Comparison of ENCODE assay signal across 1 cellular context in the genomic region with DNA sequence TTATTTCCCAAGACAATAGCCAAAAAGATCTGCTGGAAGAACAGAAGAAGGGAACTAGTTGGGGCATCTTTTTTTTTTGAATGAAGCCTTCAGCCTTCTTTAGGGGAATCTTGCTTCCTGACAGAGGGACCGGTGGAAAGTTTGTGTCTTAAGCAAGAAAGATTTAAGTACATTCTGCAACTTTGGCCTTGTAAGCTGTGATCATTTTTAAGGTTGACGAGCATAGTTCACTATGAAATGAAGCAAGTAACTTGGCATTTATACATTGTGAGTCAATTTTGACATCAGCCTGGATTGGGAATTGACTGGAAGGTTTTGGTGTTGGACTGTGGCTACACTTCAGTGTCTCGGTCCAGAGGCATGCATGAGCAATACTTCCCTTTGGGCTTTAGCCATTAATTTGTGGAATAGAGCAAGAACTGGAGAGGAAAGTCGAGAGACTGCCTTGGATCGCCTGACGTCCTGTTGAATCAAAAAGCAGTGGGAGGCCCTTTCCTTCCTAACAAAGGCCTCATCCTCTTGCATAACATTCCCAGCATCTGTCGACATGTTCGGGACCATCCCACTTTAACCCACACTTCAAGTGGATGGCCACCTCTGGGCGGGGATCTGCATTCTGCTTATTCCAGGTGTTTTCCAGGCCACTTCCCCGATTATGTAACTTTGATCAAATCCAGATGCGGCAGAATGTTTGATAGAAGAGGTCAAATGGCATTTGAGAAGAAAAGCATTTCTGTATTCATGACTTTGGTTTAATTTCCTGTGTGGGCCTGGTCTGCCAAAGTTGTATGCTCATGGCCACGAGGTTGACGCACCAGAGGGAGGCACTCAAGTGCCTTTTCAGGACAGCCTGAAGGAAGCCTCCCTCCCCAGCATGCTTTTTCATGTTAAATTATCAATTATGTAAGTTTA.
TF ChIP-seq lines count a peak whose summit lies in the region.

No MANE protein-coding gene starts in this region.

TF ChIP-seq in GM23338, 12 proteins besides CTCF, POLR2A, EP300 and RAD21 (continued from another document):
- TF ChIP-seq, protein P1, sequence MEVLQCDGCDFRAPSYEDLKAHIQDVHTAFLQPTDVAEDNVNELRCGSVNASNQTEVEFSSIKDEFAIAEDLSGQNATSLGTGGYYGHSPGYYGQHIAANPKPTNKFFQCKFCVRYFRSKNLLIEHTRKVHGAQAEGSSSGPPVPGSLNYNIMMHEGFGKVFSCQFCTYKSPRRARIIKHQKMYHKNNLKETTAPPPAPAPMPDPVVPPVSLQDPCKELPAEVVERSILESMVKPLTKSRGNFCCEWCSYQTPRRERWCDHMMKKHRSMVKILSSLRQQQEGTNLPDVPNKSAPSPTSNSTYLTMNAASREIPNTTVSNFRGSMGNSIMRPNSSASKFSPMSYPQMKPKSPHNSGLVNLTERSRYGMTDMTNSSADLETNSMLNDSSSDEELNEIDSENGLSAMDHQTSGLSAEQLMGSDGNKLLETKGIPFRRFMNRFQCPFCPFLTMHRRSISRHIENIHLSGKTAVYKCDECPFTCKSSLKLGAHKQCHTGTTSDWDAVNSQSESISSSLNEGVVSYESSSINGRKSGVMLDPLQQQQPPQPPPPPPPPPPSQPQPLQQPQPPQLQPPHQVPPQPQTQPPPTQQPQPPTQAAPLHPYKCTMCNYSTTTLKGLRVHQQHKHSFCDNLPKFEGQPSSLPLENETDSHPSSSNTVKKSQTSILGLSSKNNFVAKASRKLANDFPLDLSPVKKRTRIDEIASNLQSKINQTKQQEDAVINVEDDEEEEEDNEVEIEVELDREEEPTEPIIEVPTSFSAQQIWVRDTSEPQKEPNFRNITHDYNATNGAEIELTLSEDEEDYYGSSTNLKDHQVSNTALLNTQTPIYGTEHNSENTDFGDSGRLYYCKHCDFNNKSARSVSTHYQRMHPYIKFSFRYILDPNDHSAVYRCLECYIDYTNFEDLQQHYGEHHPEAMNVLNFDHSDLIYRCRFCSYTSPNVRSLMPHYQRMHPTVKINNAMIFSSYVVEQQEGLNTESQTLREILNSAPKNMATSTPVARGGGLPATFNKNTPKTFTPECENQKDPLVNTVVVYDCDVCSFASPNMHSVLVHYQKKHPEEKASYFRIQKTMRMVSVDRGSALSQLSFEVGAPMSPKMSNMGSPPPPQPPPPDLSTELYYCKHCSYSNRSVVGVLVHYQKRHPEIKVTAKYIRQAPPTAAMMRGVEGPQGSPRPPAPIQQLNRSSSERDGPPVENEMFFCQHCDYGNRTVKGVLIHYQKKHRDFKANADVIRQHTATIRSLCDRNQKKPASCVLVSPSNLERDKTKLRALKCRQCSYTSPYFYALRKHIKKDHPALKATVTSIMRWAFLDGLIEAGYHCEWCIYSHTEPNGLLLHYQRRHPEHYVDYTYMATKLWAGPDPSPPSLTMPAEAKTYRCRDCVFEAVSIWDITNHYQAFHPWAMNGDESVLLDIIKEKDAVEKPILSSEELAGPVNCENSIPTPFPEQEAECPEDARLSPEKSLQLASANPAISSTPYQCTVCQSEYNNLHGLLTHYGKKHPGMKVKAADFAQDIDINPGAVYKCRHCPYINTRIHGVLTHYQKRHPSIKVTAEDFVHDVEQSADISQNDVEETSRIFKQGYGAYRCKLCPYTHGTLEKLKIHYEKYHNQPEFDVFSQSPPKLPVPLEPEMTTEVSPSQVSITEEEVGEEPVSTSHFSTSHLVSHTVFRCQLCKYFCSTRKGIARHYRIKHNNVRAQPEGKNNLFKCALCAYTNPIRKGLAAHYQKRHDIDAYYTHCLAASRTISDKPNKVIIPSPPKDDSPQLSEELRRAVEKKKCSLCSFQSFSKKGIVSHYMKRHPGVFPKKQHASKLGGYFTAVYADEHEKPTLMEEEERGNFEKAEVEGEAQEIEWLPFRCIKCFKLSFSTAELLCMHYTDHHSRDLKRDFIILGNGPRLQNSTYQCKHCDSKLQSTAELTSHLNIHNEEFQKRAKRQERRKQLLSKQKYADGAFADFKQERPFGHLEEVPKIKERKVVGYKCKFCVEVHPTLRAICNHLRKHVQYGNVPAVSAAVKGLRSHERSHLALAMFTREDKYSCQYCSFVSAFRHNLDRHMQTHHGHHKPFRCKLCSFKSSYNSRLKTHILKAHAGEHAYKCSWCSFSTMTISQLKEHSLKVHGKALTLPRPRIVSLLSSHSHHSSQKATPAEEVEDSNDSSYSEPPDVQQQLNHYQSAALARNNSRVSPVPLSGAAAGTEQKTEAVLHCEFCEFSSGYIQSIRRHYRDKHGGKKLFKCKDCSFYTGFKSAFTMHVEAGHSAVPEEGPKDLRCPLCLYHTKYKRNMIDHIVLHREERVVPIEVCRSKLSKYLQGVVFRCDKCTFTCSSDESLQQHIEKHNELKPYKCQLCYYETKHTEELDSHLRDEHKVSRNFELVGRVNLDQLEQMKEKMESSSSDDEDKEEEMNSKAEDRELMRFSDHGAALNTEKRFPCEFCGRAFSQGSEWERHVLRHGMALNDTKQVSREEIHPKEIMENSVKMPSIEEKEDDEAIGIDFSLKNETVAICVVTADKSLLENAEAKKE (CRISPR knock-in tag; IDR thresholded peaks at IDR 0.05): no peak
- TF ChIP-seq POLR2AphosphoS5 (IDR thresholded peaks at IDR 0.05; ENCODE audit: low read depth): no peak
- peak; percentile 14; the same call in 1 of the 2 replicates for TF ChIP-seq ZNF114 (CRISPR knock-in tag; IDR thresholded peaks at IDR 0.05)
- no peak for TF ChIP-seq ZNF331 (CRISPR knock-in tag; IDR thresholded peaks at IDR 0.05; ENCODE audit: low read depth)
- TF ChIP-seq CREB1 (CRISPR knock-in tag; IDR thresholded peaks at IDR 0.05; ENCODE audit: low read depth): 0 out of 2 replicates have a peak, but pooled peaks have one; percentile 10
- TF ChIP-seq EZH2 (IDR thresholded peaks at IDR 0.05; ENCODE audit: low read depth, unreplicated experiment): no peak
- no peak for TF ChIP-seq STAT1 (IDR thresholded peaks at IDR 0.05; ENCODE audit: unreplicated experiment)
